In the genomic region with DNA sequence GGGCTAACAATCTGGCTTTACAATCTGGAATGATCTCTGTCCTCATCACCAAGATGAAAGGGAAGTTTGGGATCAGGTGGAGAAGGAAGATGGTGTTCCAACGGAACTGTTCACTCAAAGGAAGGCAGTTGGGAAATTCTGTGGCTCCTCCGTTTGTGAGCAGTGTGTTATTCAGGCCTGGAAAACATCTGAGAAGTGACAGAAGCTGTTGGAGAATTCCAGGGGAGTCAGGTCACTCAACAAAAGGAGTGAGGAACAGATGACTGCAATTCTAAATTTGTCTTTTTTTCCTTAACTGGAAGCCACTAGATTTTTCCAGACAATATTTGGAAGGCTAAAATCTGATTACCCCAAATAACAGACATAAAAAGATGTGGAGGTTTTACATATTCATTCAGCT, we compare ENCODE assay signal across 11 cellular contexts.
DNase-seq lines count a peak whose midpoint lies in the region; TF ChIP-seq lines count a peak whose summit lies in the region.
"Had no signal": no experiment of that assay in that cellular context is flagged by ENCODE, and none has a peak within 500 bp of the region (broad histone marks: within the 10 kb centered on the region; RNA-seq: fewer than 3 reads in every experiment).

No MANE protein-coding gene starts in this region.

- peak overlapping the region; percentile 46 for H2AFZ ChIP-seq in osteoblast (ENCODE audit: low read length)

- TF ChIP-seq CTCF in fibroblast of villous mesenchyme (IDR thresholded peaks at IDR 0.05; ENCODE audit: insufficient read depth, low read depth, low read length) (no peak), osteoblast (IDR thresholded peaks at IDR 0.05; ENCODE audit: extremely low read depth, low read depth, low read length) (no peak), Peyer's patch (IDR thresholded peaks at IDR 0.05) (no peak)

- peaks cover 2% of the 10 kb centered on the region for H3K9me3 ChIP-seq in osteoblast (ENCODE audit: low read depth, low read length)
- no peaks in the 10 kb centered on the region for H3K9me3 ChIP-seq in Peyer's patch
- H3K9me3 ChIP-seq: upper lobe of right lung had no signal

- H3K4me1 ChIP-seq in osteoblast (ENCODE audit: insufficient read depth, low read length): peaks cover 8% of the 10 kb centered on the region
- H3K4me1 ChIP-seq in Peyer's patch: no peaks in the 10 kb centered on the region
- H3K4me1 ChIP-seq: upper lobe of right lung had no signal

- peak; percentile 70 for DNase-seq in AG08395 (ENCODE audit: low spot score)
- DNase-seq in LHCN-M2 (ENCODE audit: low read depth): peak; percentile 61
- DNase-seq in fibroblast of villous mesenchyme (ENCODE audit: low read depth): peak; percentile 77
- DNase-seq in osteoblast (ENCODE audit: insufficient read length, low spot score, missing footprints): no peak
- DNase-seq in stimulated activated CD4-positive, alpha-beta T cell treated with anti-CD3 and anti-CD28 coated beads, Interleukin-1b, Interleukin-23, amount 100 ng/mL, for 48 hours: no peak
- DNase-seq in NCI-H2029 treated with DMSO at 0.1 percent for 48 hours (lab: John Stamatoyannopoulos, UW): no peak
- DNase-seq in NCI-H526 (lab: John Stamatoyannopoulos, UW): no peak
- no peak for DNase-seq in Peyer's patch
- DNase-seq: activated CD8-positive, alpha-beta memory T cell treated with anti-CD3 and anti-CD28 coated beads for 24 hours; head of caudate nucleus; upper lobe of right lung had no signal

- no peaks in the 10 kb centered on the region for H4K20me1 ChIP-seq in osteoblast (ENCODE audit: insufficient read depth, low read length)

- no peak overlapping the region for H3K4me2 ChIP-seq in osteoblast (ENCODE audit: insufficient read depth, low read length)

- H3K27me3 ChIP-seq in osteoblast (ENCODE audit: insufficient read depth, low read length) (no peaks in the 10 kb centered on the region), Peyer's patch (no peaks in the 10 kb centered on the region)
- H3K27me3 ChIP-seq: upper lobe of right lung had no signal

- H3K4me3 ChIP-seq in fibroblast of villous mesenchyme (ENCODE audit: low read depth, low read length) (no peak overlapping the region), osteoblast (ENCODE audit: insufficient read depth, low read length) (no peak overlapping the region), Peyer's patch (no peak overlapping the region)
- H3K4me3 ChIP-seq: upper lobe of right lung had no signal

- TF ChIP-seq POLR2A in Peyer's patch (IDR thresholded peaks at IDR 0.05): no peak

- H3K27ac ChIP-seq in osteoblast (ENCODE audit: low read depth, low read length) (peak overlapping the region; percentile 14), Peyer's patch (peak overlapping the region in 1 of 4 donors; percentile 65)
- H3K27ac ChIP-seq: upper lobe of right lung had no signal

- H3K36me3 ChIP-seq in osteoblast (ENCODE audit: insufficient read depth, low read length): no peaks in the 10 kb centered on the region
- H3K36me3 ChIP-seq in Peyer's patch: no peaks in the 10 kb centered on the region
- H3K36me3 ChIP-seq: upper lobe of right lung had no signal

- no peaks in the 10 kb centered on the region for H3K79me2 ChIP-seq in osteoblast (ENCODE audit: insufficient read depth, low read length)

Comparison
In these comparisons a context has a peak if more than half of its experiments do, and no peak if none do; other contexts are left out.
1. DNase-seq: peak in AG08395 (single experiment), LHCN-M2 (single experiment) and fibroblast of villous mesenchyme (single experiment); none in osteoblast (single experiment), stimulated activated CD4-positive, alpha-beta T cell treated with anti-CD3 and anti-CD28 coated beads, Interleukin-1b, Interleukin-23, amount 100 ng/mL, for 48 hours (single experiment), NCI-H2029 treated with DMSO at 0.1 percent for 48 hours (single experiment), NCI-H526 (0 of 2) and Peyer's patch (0 of 3).